In the genomic region with DNA sequence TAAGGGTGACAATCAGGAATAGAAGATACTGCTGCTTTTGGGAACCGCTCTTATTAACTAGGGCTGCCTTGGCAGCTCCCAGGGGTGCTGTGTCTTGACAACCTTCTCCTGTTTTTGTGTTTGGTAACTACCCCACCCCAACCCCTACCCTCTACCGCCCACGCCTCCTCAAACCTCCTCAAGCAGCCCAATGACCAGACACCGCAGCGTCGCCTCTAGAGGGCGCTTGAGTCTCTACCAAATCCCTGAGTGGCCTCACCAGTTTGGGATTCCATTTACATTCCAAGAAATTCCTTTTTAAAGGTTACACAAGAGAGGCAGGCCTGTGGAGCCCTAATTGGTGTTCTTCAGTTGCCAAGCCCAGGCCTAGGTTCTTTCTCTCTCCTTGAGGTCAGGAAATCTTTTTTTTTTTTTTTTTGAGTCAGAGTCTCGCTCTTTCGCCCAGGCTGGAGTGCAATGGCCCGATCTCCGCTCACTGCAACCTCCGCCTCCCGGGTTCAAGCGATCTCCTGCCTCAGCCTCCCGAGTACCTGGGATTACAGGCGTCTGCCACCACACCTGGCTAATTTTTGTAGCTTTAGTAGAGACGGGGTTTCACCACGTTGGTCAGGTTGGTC, we compare ENCODE assay signal across 8 cellular contexts.
DNase-seq lines count a peak whose midpoint lies in the region; ATAC-seq and TF ChIP-seq lines count a peak whose summit lies in the region.

No MANE protein-coding gene starts in this region.

- WGBS in prostate gland = 62% methylated on average over 17 of the region's 18 CpGs

- no peak for TF ChIP-seq POLR2A in prostate gland (IDR thresholded peaks at IDR 0.05)

- peaks cover 7% of the 10 kb centered on the region for H3K4me1 ChIP-seq in prostate gland (replicated peaks)

- TF ChIP-seq CTCF in 22Rv1 (IDR thresholded peaks at IDR 0.05) = peak; percentile 96
- peak in 3 of 4 experiments; percentile 60 to 63 (median 62) for TF ChIP-seq CTCF in prostate gland (IDR thresholded peaks at IDR 0.05)

- H3K4me3 ChIP-seq in prostate gland = no peak overlapping the region

- no peak overlapping the region for H3K27ac ChIP-seq in 22Rv1
- no peak overlapping the region for H3K27ac ChIP-seq in prostate gland

- ATAC-seq in Right ventricle myocardium superior (ENCODE audit: poor library complexity) (peak; percentile 89), HG03196 (IDR thresholded peaks at IDR 0.05; ENCODE audit: unreplicated experiment) (no peak)

- no peaks in the 10 kb centered on the region for H3K36me3 ChIP-seq in prostate gland

- intact Hi-C loops in Right ventricle myocardium superior (cut with DNase I) = no loop called here
- intact Hi-C loops in prostate gland (cut with DNase I) = no loop called here

- no peaks in the 10 kb centered on the region for H3K27me3 ChIP-seq in prostate gland (replicated peaks; ENCODE audit: insufficient read depth)

- DNase-seq in GM03348 (ENCODE audit: low spot score) (peak; percentile 86), NCI-H1694 (lab: John Stamatoyannopoulos, UW) (peak; percentile 57), Right ventricle myocardium superior (peak; percentile 79), prostate gland (ENCODE audit: low spot score) (peak; percentile 56), NCI-H1436 treated with DMSO at 0.1 percent for 48 hours (lab: John Stamatoyannopoulos, UW) (no peak)
- peak; percentile 5 for DNase-seq in activated effector memory CD4-positive, alpha-beta T cell treated with Interleukin-2 at 50 U/mL for 16 hours

- no peaks in the 10 kb centered on the region for H3K9me3 ChIP-seq in prostate gland
